19 cellular contexts compared by ENCODE assay signal in the genomic region with DNA sequence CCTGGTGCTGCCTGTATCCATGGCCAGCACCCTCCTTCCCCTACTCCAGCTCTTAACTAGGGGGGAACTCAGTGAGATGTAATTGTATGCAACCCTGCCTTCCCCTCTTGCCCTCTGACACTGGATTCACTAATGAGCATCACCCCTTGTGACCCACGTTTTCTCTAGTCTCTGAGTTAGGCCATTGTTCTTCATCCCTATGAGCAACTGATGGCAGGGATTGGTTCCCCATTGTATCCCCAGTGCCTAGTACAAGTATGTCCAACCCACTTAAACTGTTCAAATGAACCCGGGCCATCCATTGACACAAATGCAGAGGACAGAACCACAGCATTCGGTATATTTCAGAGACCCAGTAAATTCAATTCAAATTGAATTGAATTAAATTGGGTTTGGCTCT.
"Had no signal": no experiment of that assay in that cellular context is flagged by ENCODE, and none has a peak within 500 bp of the region (broad histone marks: within the 10 kb centered on the region; RNA-seq: fewer than 3 reads in every experiment).

No MANE protein-coding gene starts in this region.

- H3K4me3 ChIP-seq: gastroesophageal sphincter, heart left ventricle, lower lobe of right lung, tibial nerve had no signal

- H3K4me3 Mint-ChIP-seq: activated naive CD8-positive, alpha-beta T cell treated with anti-CD3 and anti-CD28 coated beads, Interleukin-2, amount 10 ng/mL, durations not matched to agents 7 days and 5 days; activated T-cell treated with anti-CD3 and anti-CD28 coated beads, Interleukin-2, amount 50 U/mL, for 24 hours; activated T-helper 17 cell treated with anti-CD3 and anti-CD28 coated beads, Interleukin-2, amount 50 U/mL, for 72 hours; natural killer cell had no signal

- ATAC-seq: activated T-helper 17 cell treated with anti-CD3 and anti-CD28 coated beads, Interleukin-2, amount 50 U/mL, for 72 hours; gastroesophageal sphincter; heart left ventricle; lower lobe of right lung; natural killer cell; SK-N-SH treated with all-trans-retinoic acid at 6 μM for 48 hours had no signal

- H3K4me1 Mint-ChIP-seq: activated naive CD8-positive, alpha-beta T cell treated with anti-CD3 and anti-CD28 coated beads, Interleukin-2, amount 10 ng/mL, durations not matched to agents 7 days and 5 days; activated T-helper 17 cell treated with anti-CD3 and anti-CD28 coated beads, Interleukin-2, amount 50 U/mL, for 72 hours had no signal

- FAIRE-seq: keratinocyte had no signal

- H3K4me1 ChIP-seq: lower lobe of right lung, parathyroid adenoma had no signal

- H3K27ac ChIP-seq: epithelial cell of prostate, gastroesophageal sphincter, heart left ventricle, lower lobe of right lung, parathyroid adenoma, tibial nerve had no signal

- H3K36me3 Mint-ChIP-seq: activated naive CD8-positive, alpha-beta T cell treated with anti-CD3 and anti-CD28 coated beads, Interleukin-2, amount 10 ng/mL, durations not matched to agents 7 days and 5 days had no signal

- H3K9ac ChIP-seq: parathyroid adenoma had no signal

- H3K27me3 Mint-ChIP-seq: activated naive CD8-positive, alpha-beta T cell treated with anti-CD3 and anti-CD28 coated beads, Interleukin-2, amount 10 ng/mL, durations not matched to agents 7 days and 5 days; activated T-cell treated with anti-CD3 and anti-CD28 coated beads, Interleukin-2, amount 50 U/mL, for 24 hours; activated T-helper 17 cell treated with anti-CD3 and anti-CD28 coated beads, Interleukin-2, amount 50 U/mL, for 72 hours had no signal

- DNase-seq: activated CD4-positive, alpha-beta T cell treated with anti-CD3 and anti-CD28 coated beads for 1 hour; activated CD8-positive, alpha-beta memory T cell treated with anti-CD3 and anti-CD28 coated beads, Interleukin-2, amount 50 U/mL, for 4 hours; activated naive CD4-positive, alpha-beta T cell treated with Interleukin-2 at 50 U/mL for 16 hours; activated naive CD8-positive, alpha-beta T cell treated with anti-CD3 and anti-CD28 coated beads, Interleukin-2, amount 10 ng/mL, durations not matched to agents 7 days and 5 days; activated T-cell treated with anti-CD3 and anti-CD28 coated beads, Interleukin-2, amount 50 U/mL, for 24 hours; amniotic stem cell; cortex of kidney; heart left ventricle; lower lobe of right lung; natural killer cell; stimulated activated CD4-positive, alpha-beta T cell treated with anti-CD3 and anti-CD28 coated beads, Interleukin-2, amount 100 ng/mL, for 48 hours; stimulated activated naive CD4-positive, alpha-beta T cell had no signal

- H3K79me2 ChIP-seq: parathyroid adenoma had no signal

- H3K27me3 ChIP-seq: gastroesophageal sphincter, heart left ventricle, tibial nerve had no signal

- H3K36me3 ChIP-seq: gastroesophageal sphincter, heart left ventricle, lower lobe of right lung, tibial nerve had no signal

- H3K27ac Mint-ChIP-seq: activated naive CD8-positive, alpha-beta T cell treated with anti-CD3 and anti-CD28 coated beads, Interleukin-2, amount 10 ng/mL, durations not matched to agents 7 days and 5 days; activated T-cell treated with anti-CD3 and anti-CD28 coated beads, Interleukin-2, amount 50 U/mL, for 24 hours; activated T-helper 17 cell treated with anti-CD3 and anti-CD28 coated beads, Interleukin-2, amount 50 U/mL, for 72 hours; natural killer cell had no signal

- H3K9me3 Mint-ChIP-seq: activated naive CD8-positive, alpha-beta T cell treated with anti-CD3 and anti-CD28 coated beads, Interleukin-2, amount 10 ng/mL, durations not matched to agents 7 days and 5 days; activated T-cell treated with anti-CD3 and anti-CD28 coated beads, Interleukin-2, amount 50 U/mL, for 24 hours; activated T-helper 17 cell treated with anti-CD3 and anti-CD28 coated beads, Interleukin-2, amount 50 U/mL, for 72 hours had no signal

- H3K9me3 ChIP-seq: lower lobe of right lung, tibial nerve had no signal

- H2AFZ ChIP-seq: parathyroid adenoma had no signal
